ENCODE assay signal across 1 cellular context in the genomic region with DNA sequence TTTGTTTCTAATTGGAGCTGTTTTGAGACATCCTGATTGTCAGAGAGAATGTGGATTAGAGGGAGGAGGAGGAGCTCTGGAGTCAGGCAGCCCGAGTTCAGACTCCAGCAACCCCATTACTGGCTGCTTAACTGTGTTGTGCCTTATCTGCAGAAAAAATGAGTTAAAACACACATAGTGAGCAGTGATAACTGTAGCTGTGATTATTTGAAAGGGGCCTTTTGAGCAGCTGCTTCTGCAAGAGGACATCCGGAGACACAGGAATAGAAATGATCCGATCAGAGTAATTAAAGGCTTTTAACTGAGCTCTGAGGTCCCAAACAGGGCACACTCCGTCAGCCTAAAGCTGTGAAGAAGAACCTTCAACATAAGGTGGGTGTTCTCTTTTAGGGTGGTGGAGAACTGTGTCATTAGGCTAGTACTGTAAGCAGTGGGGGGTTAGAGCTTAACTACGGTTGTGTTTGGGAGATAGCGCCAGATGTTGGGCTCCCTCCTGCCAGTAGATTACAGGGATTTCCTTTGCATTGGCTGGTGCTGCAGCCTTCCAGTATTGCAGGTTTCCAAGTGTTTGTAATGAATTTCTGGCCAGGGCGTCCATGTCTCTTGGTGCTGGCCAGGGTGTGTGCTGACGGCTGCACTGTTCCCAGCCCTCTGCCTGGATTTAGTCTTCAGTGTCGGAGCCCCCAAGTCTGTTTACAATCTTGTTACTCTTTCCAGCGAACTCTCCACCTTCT.
TF ChIP-seq lines count a peak whose summit lies in the region.

No MANE protein-coding gene starts in this region.

TF ChIP-seq in K562, 482 proteins besides CTCF, POLR2A, EP300 and RAD21 (continues in another document):
- TF ChIP-seq, protein P1, sequence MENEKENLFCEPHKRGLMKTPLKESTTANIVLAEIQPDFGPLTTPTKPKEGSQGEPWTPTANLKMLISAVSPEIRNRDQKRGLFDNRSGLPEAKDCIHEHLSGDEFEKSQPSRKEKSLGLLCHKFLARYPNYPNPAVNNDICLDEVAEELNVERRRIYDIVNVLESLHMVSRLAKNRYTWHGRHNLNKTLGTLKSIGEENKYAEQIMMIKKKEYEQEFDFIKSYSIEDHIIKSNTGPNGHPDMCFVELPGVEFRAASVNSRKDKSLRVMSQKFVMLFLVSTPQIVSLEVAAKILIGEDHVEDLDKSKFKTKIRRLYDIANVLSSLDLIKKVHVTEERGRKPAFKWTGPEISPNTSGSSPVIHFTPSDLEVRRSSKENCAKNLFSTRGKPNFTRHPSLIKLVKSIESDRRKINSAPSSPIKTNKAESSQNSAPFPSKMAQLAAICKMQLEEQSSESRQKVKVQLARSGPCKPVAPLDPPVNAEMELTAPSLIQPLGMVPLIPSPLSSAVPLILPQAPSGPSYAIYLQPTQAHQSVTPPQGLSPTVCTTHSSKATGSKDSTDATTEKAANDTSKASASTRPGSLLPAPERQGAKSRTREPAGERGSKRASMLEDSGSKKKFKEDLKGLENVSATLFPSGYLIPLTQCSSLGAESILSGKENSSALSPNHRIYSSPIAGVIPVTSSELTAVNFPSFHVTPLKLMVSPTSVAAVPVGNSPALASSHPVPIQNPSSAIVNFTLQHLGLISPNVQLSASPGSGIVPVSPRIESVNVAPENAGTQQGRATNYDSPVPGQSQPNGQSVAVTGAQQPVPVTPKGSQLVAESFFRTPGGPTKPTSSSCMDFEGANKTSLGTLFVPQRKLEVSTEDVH (IDR thresholded peaks at IDR 0.05; ENCODE audit: low read depth, partially characterized antibody): peak; percentile 55
- TF ChIP-seq MEF2A (IDR thresholded peaks at IDR 0.05; ENCODE audit: control insufficient read depth, low read depth, low read length) (peak; percentile 79), CTBP1 (IDR thresholded peaks at IDR 0.05; ENCODE audit: borderline replicate concordance) (0 out of 2 replicates have a peak, but pooled peaks have one; percentile 62), FOXA1 (IDR thresholded peaks at IDR 0.05; ENCODE audit: borderline replicate concordance) (no peak), ETV1 (tag; conservative IDR thresholded peaks at IDR 0.05; ENCODE audit: low read depth) (peak; percentile 89), TAF15 (IDR thresholded peaks at IDR 0.05; ENCODE audit: low read depth, low read length) (no peak), U2AF1 (optimal IDR thresholded peaks at IDR 0.05; ENCODE audit: low read depth, low read length) (no peak), CBX1 (IDR thresholded peaks at IDR 0.05; ENCODE audit: low read depth) (no peak), FOXK2 (conservative IDR thresholded peaks at IDR 0.05 in 1 of 2, IDR thresholded peaks at IDR 0.05 in 1 of 2; ENCODE audit: low read depth in 2 of 2) (no peak), RBBP5 (IDR thresholded peaks at IDR 0.05; ENCODE audit: borderline replicate concordance, insufficient read depth, low read length, poor library complexity, severe bottlenecking) (peak; percentile 25), MEIS2 (IDR thresholded peaks at IDR 0.05; ENCODE audit: partially characterized antibody) (peak; percentile 52), BCOR (IDR thresholded peaks at IDR 0.05) (peak; percentile 83), HCFC1 (IDR thresholded peaks at IDR 0.05; ENCODE audit: low read depth, low read length) (no peak), CBFA2T2 (conservative IDR thresholded peaks at IDR 0.05) (peak; percentile 97), ELF2 (CRISPR knock-in tag; IDR thresholded peaks at IDR 0.05) (no peak), FOXK1 (CRISPR knock-in tag; IDR thresholded peaks at IDR 0.05; ENCODE audit: borderline replicate concordance) (no peak), TARDBP (IDR thresholded peaks at IDR 0.05) (peak; percentile 78), FOS (IDR thresholded peaks at IDR 0.05; ENCODE audit: extremely low read depth, insufficient read length) (no peak), HDAC3 (IDR thresholded peaks at IDR 0.05; ENCODE audit: borderline replicate concordance, partially characterized antibody) (peak; percentile 79), XRCC3 (IDR thresholded peaks at IDR 0.05) (no peak), PYGO2 (tag; IDR thresholded peaks at IDR 0.05) (no peak)
- TF ChIP-seq, protein P2, sequence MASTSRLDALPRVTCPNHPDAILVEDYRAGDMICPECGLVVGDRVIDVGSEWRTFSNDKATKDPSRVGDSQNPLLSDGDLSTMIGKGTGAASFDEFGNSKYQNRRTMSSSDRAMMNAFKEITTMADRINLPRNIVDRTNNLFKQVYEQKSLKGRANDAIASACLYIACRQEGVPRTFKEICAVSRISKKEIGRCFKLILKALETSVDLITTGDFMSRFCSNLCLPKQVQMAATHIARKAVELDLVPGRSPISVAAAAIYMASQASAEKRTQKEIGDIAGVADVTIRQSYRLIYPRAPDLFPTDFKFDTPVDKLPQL (IDR thresholded peaks at IDR 0.05; ENCODE audit: extremely low read depth, insufficient read length): no peak
- TF ChIP-seq, protein P3, sequence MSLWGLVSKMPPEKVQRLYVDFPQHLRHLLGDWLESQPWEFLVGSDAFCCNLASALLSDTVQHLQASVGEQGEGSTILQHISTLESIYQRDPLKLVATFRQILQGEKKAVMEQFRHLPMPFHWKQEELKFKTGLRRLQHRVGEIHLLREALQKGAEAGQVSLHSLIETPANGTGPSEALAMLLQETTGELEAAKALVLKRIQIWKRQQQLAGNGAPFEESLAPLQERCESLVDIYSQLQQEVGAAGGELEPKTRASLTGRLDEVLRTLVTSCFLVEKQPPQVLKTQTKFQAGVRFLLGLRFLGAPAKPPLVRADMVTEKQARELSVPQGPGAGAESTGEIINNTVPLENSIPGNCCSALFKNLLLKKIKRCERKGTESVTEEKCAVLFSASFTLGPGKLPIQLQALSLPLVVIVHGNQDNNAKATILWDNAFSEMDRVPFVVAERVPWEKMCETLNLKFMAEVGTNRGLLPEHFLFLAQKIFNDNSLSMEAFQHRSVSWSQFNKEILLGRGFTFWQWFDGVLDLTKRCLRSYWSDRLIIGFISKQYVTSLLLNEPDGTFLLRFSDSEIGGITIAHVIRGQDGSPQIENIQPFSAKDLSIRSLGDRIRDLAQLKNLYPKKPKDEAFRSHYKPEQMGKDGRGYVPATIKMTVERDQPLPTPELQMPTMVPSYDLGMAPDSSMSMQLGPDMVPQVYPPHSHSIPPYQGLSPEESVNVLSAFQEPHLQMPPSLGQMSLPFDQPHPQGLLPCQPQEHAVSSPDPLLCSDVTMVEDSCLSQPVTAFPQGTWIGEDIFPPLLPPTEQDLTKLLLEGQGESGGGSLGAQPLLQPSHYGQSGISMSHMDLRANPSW (CRISPR knock-in tag; IDR thresholded peaks at IDR 0.05): no peak
- TF ChIP-seq, protein P4, sequence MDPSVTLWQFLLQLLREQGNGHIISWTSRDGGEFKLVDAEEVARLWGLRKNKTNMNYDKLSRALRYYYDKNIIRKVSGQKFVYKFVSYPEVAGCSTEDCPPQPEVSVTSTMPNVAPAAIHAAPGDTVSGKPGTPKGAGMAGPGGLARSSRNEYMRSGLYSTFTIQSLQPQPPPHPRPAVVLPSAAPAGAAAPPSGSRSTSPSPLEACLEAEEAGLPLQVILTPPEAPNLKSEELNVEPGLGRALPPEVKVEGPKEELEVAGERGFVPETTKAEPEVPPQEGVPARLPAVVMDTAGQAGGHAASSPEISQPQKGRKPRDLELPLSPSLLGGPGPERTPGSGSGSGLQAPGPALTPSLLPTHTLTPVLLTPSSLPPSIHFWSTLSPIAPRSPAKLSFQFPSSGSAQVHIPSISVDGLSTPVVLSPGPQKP (CRISPR knock-in tag; IDR thresholded peaks at IDR 0.05): no peak
- TF ChIP-seq, protein P5, sequence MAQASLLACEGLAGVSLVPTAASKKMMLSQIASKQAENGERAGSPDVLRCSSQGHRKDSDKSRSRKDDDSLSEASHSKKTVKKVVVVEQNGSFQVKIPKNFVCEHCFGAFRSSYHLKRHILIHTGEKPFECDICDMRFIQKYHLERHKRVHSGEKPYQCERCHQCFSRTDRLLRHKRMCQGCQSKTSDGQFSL (CRISPR knock-in tag; IDR thresholded peaks at IDR 0.05): peak; percentile 75; the same call in 1 of the 2 replicates
- TF ChIP-seq, protein P5 (tag; IDR thresholded peaks at IDR 0.05): no peak
- TF ChIP-seq, protein P6, sequence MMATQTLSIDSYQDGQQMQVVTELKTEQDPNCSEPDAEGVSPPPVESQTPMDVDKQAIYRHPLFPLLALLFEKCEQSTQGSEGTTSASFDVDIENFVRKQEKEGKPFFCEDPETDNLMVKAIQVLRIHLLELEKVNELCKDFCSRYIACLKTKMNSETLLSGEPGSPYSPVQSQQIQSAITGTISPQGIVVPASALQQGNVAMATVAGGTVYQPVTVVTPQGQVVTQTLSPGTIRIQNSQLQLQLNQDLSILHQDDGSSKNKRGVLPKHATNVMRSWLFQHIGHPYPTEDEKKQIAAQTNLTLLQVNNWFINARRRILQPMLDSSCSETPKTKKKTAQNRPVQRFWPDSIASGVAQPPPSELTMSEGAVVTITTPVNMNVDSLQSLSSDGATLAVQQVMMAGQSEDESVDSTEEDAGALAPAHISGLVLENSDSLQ (IDR thresholded peaks at IDR 0.05): peak; percentile 18; the same call in 1 of the 2 replicates
- TF ChIP-seq, protein P7, sequence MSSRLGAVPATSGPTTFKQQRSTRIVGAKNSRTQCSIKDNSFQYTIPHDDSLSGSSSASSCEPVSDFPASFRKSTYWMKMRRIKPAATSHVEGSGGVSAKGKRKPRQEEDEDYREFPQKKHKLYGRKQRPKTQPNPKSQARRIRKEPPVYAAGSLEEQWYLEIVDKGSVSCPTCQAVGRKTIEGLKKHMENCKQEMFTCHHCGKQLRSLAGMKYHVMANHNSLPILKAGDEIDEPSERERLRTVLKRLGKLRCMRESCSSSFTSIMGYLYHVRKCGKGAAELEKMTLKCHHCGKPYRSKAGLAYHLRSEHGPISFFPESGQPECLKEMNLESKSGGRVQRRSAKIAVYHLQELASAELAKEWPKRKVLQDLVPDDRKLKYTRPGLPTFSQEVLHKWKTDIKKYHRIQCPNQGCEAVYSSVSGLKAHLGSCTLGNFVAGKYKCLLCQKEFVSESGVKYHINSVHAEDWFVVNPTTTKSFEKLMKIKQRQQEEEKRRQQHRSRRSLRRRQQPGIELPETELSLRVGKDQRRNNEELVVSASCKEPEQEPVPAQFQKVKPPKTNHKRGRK (tag; IDR thresholded peaks at IDR 0.05): no peak
- TF ChIP-seq, protein P8, sequence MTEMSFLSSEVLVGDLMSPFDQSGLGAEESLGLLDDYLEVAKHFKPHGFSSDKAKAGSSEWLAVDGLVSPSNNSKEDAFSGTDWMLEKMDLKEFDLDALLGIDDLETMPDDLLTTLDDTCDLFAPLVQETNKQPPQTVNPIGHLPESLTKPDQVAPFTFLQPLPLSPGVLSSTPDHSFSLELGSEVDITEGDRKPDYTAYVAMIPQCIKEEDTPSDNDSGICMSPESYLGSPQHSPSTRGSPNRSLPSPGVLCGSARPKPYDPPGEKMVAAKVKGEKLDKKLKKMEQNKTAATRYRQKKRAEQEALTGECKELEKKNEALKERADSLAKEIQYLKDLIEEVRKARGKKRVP (CRISPR knock-in tag; IDR thresholded peaks at IDR 0.05): no peak
- TF ChIP-seq, protein P9, sequence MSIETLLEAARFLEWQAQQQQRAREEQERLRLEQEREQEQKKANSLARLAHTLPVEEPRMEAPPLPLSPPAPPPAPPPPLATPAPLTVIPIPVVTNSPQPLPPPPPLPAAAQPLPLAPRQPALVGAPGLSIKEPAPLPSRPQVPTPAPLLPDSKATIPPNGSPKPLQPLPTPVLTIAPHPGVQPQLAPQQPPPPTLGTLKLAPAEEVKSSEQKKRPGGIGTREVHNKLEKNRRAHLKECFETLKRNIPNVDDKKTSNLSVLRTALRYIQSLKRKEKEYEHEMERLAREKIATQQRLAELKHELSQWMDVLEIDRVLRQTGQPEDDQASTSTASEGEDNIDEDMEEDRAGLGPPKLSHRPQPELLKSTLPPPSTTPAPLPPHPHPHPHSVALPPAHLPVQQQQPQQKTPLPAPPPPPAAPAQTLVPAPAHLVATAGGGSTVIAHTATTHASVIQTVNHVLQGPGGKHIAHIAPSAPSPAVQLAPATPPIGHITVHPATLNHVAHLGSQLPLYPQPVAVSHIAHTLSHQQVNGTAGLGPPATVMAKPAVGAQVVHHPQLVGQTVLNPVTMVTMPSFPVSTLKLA (conservative IDR thresholded peaks at IDR 0.05): peak in 1 of 2 experiments; percentile 60; a peak in 2 of 4 replicates
- TF ChIP-seq, protein P10, sequence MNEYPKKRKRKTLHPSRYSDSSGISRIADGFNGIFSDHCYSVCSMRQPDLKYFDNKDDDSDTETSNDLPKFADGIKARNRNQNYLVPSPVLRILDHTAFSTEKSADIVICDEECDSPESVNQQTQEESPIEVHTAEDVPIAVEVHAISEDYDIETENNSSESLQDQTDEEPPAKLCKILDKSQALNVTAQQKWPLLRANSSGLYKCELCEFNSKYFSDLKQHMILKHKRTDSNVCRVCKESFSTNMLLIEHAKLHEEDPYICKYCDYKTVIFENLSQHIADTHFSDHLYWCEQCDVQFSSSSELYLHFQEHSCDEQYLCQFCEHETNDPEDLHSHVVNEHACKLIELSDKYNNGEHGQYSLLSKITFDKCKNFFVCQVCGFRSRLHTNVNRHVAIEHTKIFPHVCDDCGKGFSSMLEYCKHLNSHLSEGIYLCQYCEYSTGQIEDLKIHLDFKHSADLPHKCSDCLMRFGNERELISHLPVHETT (CRISPR knock-in tag; conservative IDR thresholded peaks at IDR 0.05 in 1 of 2, IDR thresholded peaks at IDR 0.05 in 1 of 2): 0 out of 4 replicates have a peak, but pooled peaks of 1 of the 2 experiments have one; percentile 45
- TF ChIP-seq, protein P11, sequence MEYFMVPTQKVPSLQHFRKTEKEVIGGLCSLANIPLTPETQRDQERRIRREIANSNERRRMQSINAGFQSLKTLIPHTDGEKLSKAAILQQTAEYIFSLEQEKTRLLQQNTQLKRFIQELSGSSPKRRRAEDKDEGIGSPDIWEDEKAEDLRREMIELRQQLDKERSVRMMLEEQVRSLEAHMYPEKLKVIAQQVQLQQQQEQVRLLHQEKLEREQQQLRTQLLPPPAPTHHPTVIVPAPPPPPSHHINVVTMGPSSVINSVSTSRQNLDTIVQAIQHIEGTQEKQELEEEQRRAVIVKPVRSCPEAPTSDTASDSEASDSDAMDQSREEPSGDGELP (CRISPR knock-in tag; IDR thresholded peaks at IDR 0.05; ENCODE audit: borderline replicate concordance): peak; percentile 48; the same call in 1 of the 2 replicates
